ENCODE assay signal across 23 cellular contexts in genomic region chr4:183556947-183557346, GRCh38. TPM values are rescaled to one million over a fixed set of nuclear protein-coding genes. Genes with fewer than 3 reads are reported as not detected.
DNase-seq lines count a peak whose midpoint lies in the region; ATAC-seq and TF ChIP-seq lines count a peak whose summit lies in the region.
"Had no signal": no experiment of that assay in that cellular context is flagged by ENCODE, and none has a peak within 500 bp of the region (broad histone marks: within the 10 kb centered on the region; RNA-seq: fewer than 3 reads in every experiment).

No MANE protein-coding gene starts in this region.

- intact Hi-C loops in posterior cingulate gyrus (cut with DNase I) = no loop called here

- TF ChIP-seq CTCF in VCaP (conservative IDR thresholded peaks at IDR 0.05) (no peak), WTC11 (IDR thresholded peaks at IDR 0.05) (no peak)

- H3K36me3 Mint-ChIP-seq in WTC11 = peaks cover 8% of the 10 kb centered on the region
- no peaks in the 10 kb centered on the region for H3K36me3 Mint-ChIP-seq in activated naive CD8-positive, alpha-beta T cell treated with anti-CD3 and anti-CD28 coated beads for 36 hours
- H3K36me3 Mint-ChIP-seq: CD14-positive monocyte; CD4-positive, alpha-beta memory T cell; CD4-positive, CD25-positive, alpha-beta regulatory T cell; CD8-positive, alpha-beta memory T cell had no signal

- CTCF ChIA-PET in WTC11 (lab: Charles Lee) = no interaction called here

- H3K9me3 Mint-ChIP-seq in WTC11 = peaks cover 14% of the 10 kb centered on the region
- peaks cover 7% of the 10 kb centered on the region for H3K9me3 Mint-ChIP-seq in activated naive CD8-positive, alpha-beta T cell treated with anti-CD3 and anti-CD28 coated beads for 36 hours
- H3K9me3 Mint-ChIP-seq: CD8-positive, alpha-beta memory T cell had no signal

- H3K4me1 Mint-ChIP-seq in WTC11 = no peaks in the 10 kb centered on the region
- H3K4me1 Mint-ChIP-seq in activated naive CD8-positive, alpha-beta T cell treated with anti-CD3 and anti-CD28 coated beads for 36 hours = no peaks in the 10 kb centered on the region
- H3K4me1 Mint-ChIP-seq: CD4-positive, alpha-beta memory T cell; CD4-positive, CD25-positive, alpha-beta regulatory T cell; CD8-positive, alpha-beta memory T cell had no signal

- POLR2A ChIA-PET in WTC11 (lab: Charles Lee) = interaction anchor here (0.6 kb wide), 1 partner anchor 20 kb away, joined by 5 read pairs; no protein-coding TSS in a partner anchor

- no peak for ATAC-seq in WTC11
- ATAC-seq: GM12878 had no signal

- no peaks in the 10 kb centered on the region for H3K27me3 Mint-ChIP-seq in WTC11 (ENCODE audit: low read depth)
- peaks cover 4% of the 10 kb centered on the region for H3K27me3 Mint-ChIP-seq in activated naive CD8-positive, alpha-beta T cell treated with anti-CD3 and anti-CD28 coated beads for 36 hours

- no peak overlapping the region for H3K4me3 Mint-ChIP-seq in WTC11
- H3K4me3 Mint-ChIP-seq in activated naive CD8-positive, alpha-beta T cell treated with anti-CD3 and anti-CD28 coated beads for 36 hours = no peak overlapping the region
- H3K4me3 Mint-ChIP-seq: CD14-positive monocyte; CD4-positive, alpha-beta memory T cell; CD4-positive, CD25-positive, alpha-beta regulatory T cell; CD8-positive, alpha-beta memory T cell had no signal

- H3K27ac Mint-ChIP-seq in WTC11 = no peak overlapping the region
- no peak overlapping the region for H3K27ac Mint-ChIP-seq in activated naive CD8-positive, alpha-beta T cell treated with anti-CD3 and anti-CD28 coated beads for 36 hours
- H3K27ac Mint-ChIP-seq: CD4-positive, alpha-beta memory T cell; CD4-positive, CD25-positive, alpha-beta regulatory T cell; CD8-positive, alpha-beta memory T cell had no signal

- no peak for DNase-seq in WTC11 (ENCODE audit: low spot score)
- DNase-seq in NCI-H69 (lab: John Stamatoyannopoulos, UW) = no peak
- no peak for DNase-seq in activated naive CD8-positive, alpha-beta T cell treated with anti-CD3 and anti-CD28 coated beads for 36 hours
- no peak for DNase-seq in posterior cingulate gyrus
- DNase-seq: 8988T; ACHN; BE2C; C1 segment of cervical spinal cord; CD4-positive, alpha-beta memory T cell; CD4-positive, CD25-positive, alpha-beta regulatory T cell; CD8-positive, alpha-beta memory T cell; COR-L47; DMS 273 treated with DMSO at 0.1 percent for 48 hours; DMS153; DMS53; DMS79; DND-41; EL; GDM1 had no signal

- peak overlapping the region; percentile 83; the same call in 1 of the 2 replicates for H3K27ac ChIP-seq in VCaP
- H3K27ac ChIP-seq: BLaER1 had no signal

TF ChIP-seq in WTC11, 78 proteins besides CTCF, POLR2A, EP300 and RAD21:
- TF ChIP-seq, protein P1, sequence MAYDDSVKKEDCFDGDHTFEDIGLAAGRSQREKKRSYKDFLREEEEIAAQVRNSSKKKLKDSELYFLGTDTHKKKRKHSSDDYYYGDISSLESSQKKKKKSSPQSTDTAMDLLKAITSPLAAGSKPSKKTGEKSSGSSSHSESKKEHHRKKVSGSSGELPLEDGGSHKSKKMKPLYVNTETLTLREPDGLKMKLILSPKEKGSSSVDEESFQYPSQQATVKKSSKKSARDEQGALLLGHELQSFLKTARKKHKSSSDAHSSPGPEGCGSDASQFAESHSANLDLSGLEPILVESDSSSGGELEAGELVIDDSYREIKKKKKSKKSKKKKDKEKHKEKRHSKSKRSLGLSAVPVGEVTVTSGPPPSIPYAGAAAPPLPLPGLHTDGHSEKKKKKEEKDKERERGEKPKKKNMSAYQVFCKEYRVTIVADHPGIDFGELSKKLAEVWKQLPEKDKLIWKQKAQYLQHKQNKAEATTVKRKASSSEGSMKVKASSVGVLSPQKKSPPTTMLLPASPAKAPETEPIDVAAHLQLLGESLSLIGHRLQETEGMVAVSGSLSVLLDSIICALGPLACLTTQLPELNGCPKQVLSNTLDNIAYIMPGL (CRISPR knock-in tag; IDR thresholded peaks at IDR 0.05) = no peak
- peak; percentile 83; the same call in 1 of the 2 replicates for TF ChIP-seq ZNF416 (CRISPR knock-in tag; IDR thresholded peaks at IDR 0.05)

RNA-seq across cellular contexts. Expression of gene ING2, which starts 52.1 kb away (rescaled TPM):
- 12.0 to 15.6 TPM (median 14.8 TPM) in 3 replicates for total RNA-seq in WTC11 (2021)
- 10 to 100 TPM; 17.4 to 18.0 TPM for total RNA-seq in activated naive CD8-positive, alpha-beta T cell treated with anti-CD3 and anti-CD28 coated beads for 36 hours
